8 cellular contexts compared by ENCODE assay signal in genomic region chr17:83109793-83110645, GRCh38. TPM values are rescaled to one million over a fixed set of nuclear protein-coding genes. Genes with fewer than 3 reads are reported as not detected.
DNase-seq lines count a peak whose midpoint lies in the region; ATAC-seq and TF ChIP-seq lines count a peak whose summit lies in the region.

No MANE protein-coding gene starts in this region.

- H3K4me1 Mint-ChIP-seq in immature natural killer cell, result peaks cover 16 to 22% of the 10 kb centered on the region in 2 donors

- peak overlapping the region; percentile 64 to 80 (median 77) for H3K27ac ChIP-seq in esophagus muscularis mucosa (replicated peaks in 1 of 4)

- TF ChIP-seq EP300 in esophagus muscularis mucosa (IDR thresholded peaks at IDR 0.05), result no peak

- no peaks in the 10 kb centered on the region for H3K9me3 ChIP-seq in esophagus muscularis mucosa

- H3K4me1 ChIP-seq in esophagus muscularis mucosa, result peaks cover 22 to 52% (median 44%) of the 10 kb centered on the region in 4 donors

- no peaks in the 10 kb centered on the region for H3K9me3 Mint-ChIP-seq in immature natural killer cell

- intact Hi-C loops in esophagus muscularis mucosa (cut with DNase I), result no loop called here

- no peaks in the 10 kb centered on the region for H3K36me3 Mint-ChIP-seq in immature natural killer cell

- H3K27me3 Mint-ChIP-seq in immature natural killer cell (ENCODE audit: low read depth in 3 of 3), result peaks cover 17 to 85% (median 31%) of the 10 kb centered on the region in 3 donors

- H3K4me3 ChIP-seq in esophagus muscularis mucosa, result peak overlapping the region; percentile 41 to 55 (median 51)

- peaks cover 0 to 16% (median 0%) of the 10 kb centered on the region in 4 donors for H3K27me3 ChIP-seq in esophagus muscularis mucosa

- H3K36me3 ChIP-seq in esophagus muscularis mucosa, result no peaks in the 10 kb centered on the region

- DNase-seq in COLO829 (ENCODE audit: low spot score), result peak; percentile 85
- peak; percentile 28 for DNase-seq in NCI-H69 (lab: John Stamatoyannopoulos, UW)
- peak; percentile 95 for DNase-seq in esophagus muscularis mucosa (ENCODE audit: extremely low spot score)
- peak; percentile 92 for DNase-seq in omental fat pad (ENCODE audit: low spot score)
- no peak for DNase-seq in immature natural killer cell
- DNase-seq in GM19238 (ENCODE audit: insufficient read length, low spot score), result no peak
- no peak for DNase-seq in GDM1 (lab: John Stamatoyannopoulos, UW)

- H3K4me3 Mint-ChIP-seq in immature natural killer cell, result no peak overlapping the region

- no peak for TF ChIP-seq POLR2A in esophagus muscularis mucosa (IDR thresholded peaks at IDR 0.05; ENCODE audit: low read depth)

- no peak for TF ChIP-seq CTCF in esophagus muscularis mucosa (IDR thresholded peaks at IDR 0.05)
- no peak for TF ChIP-seq CTCF in omental fat pad (IDR thresholded peaks at IDR 0.05)

- ATAC-seq in omental fat pad (ENCODE audit: low FRiP score), result peak; percentile 82
- ATAC-seq in GM19463 (IDR thresholded peaks at IDR 0.05; ENCODE audit: unreplicated experiment), result no peak

- 32% methylated on average over 35 of the region's 37 CpGs for WGBS in esophagus muscularis mucosa

- H3K27ac Mint-ChIP-seq in immature natural killer cell, result peak overlapping the region in 1 of 6 donors; percentile 26

RNA-seq across cellular contexts. Expression of gene METRNL, which starts 30.6 kb away (rescaled TPM):
- total RNA-seq in esophagus muscularis mucosa (100 to 1,000 TPM in 1 of 4 donors, 10 to 100 TPM in 3; 36.5 to 124 (median 61.5) TPM), omental fat pad (100 to 1,000 TPM in 2 of 4 donors, 10 to 100 TPM in 2; 68.4 to 271 (median 99.9) TPM)
- 10 to 100 TPM; 13.6 to 72.3 (median 49.2) TPM for polyA plus RNA-seq in immature natural killer cell

Comparison
In these comparisons a context has a peak if more than half of its experiments do, and no peak if none do; other contexts are left out.
1. DNase-seq: peak in COLO829 (single experiment), NCI-H69 (single experiment), esophagus muscularis mucosa (single experiment) and omental fat pad (single experiment); none in immature natural killer cell (0 of 3), GM19238 (single experiment) and GDM1 (single experiment).